ENCODE assay signal across 8 cellular contexts in genomic region chr14:102805454-102805891, GRCh38. TPM values are rescaled to one million over a fixed set of nuclear protein-coding genes. Genes with fewer than 3 reads are reported as not detected.
DNase-seq lines count a peak whose midpoint lies in the region; TF ChIP-seq lines count a peak whose summit lies in the region.

No MANE protein-coding gene starts in this region.

- H3K4me1 ChIP-seq in vagina: no peaks in the 10 kb centered on the region

- peaks cover 40% of the 10 kb centered on the region for H3K36me3 Mint-ChIP-seq in activated naive CD4-positive, alpha-beta T cell treated with anti-CD3 and anti-CD28 coated beads for 36 hours (ENCODE audit: low read depth)

- peaks cover 80% of the 10 kb centered on the region for H3K4me1 Mint-ChIP-seq in activated naive CD4-positive, alpha-beta T cell treated with anti-CD3 and anti-CD28 coated beads for 36 hours (ENCODE audit: low read depth)

- no peak for TF ChIP-seq POLR2A in vagina (IDR thresholded peaks at IDR 0.05)

- H3K27ac ChIP-seq in vagina: no peak overlapping the region

- no peaks in the 10 kb centered on the region for H3K27me3 ChIP-seq in vagina

- H3K4me3 ChIP-seq in vagina: no peak overlapping the region

- H3K9me3 ChIP-seq in vagina: no peaks in the 10 kb centered on the region

- H3K27me3 Mint-ChIP-seq in activated naive CD4-positive, alpha-beta T cell treated with anti-CD3 and anti-CD28 coated beads for 36 hours (ENCODE audit: low read depth): no peaks in the 10 kb centered on the region

- TF ChIP-seq CTCF in vagina (IDR thresholded peaks at IDR 0.05): no peak

- peak; percentile 63 for DNase-seq in activated naive CD4-positive, alpha-beta T cell treated with anti-CD3 and anti-CD28 coated beads for 36 hours
- DNase-seq in activated naive CD4-positive, alpha-beta T cell treated with anti-CD3 and anti-CD28 coated beads, Interleukin-2, amount 50 U/mL, for 16 hours: no peak
- DNase-seq in NCI-H226 (peak; percentile 95), amniotic stem cell (lab: John Stamatoyannopoulos, UW) (peak; percentile 35), mucosa of gallbladder (ENCODE audit: low spot score) (no peak), CD1c-positive myeloid dendritic cell (ENCODE audit: extremely low spot score) (no peak), vagina (ENCODE audit: extremely low spot score in 2 of 2) (no peak)
- DNase-seq in stimulated activated CD4-positive, alpha-beta T cell treated with anti-CD3 and anti-CD28 coated beads, TNF-alpha, amount 100 ng/mL, for 48 hours (ENCODE audit: low read depth in 3 of 3): peak in 2 of 3 donors; percentile 43 to 45

- intact Hi-C loops in activated naive CD4-positive, alpha-beta T cell treated with anti-CD3 and anti-CD28 coated beads for 36 hours (cut with micrococcal nuclease): loop anchor here (1.0 to 10.0 kb wide), 3 partner anchors 15 to 991 kb away; partner anchors contain the start of genes CINP and TECPR2
- intact Hi-C loops in vagina (cut with DNase I): no loop called here

- H3K36me3 ChIP-seq in vagina: no peaks in the 10 kb centered on the region

- CTCF ChIA-PET in activated naive CD4-positive, alpha-beta T cell treated with anti-CD3 and anti-CD28 coated beads for 36 hours (lab: Charles Lee): interaction anchor here (1.4 kb wide), 1 partner anchor 16 kb away, joined by 8 read pairs; no protein-coding TSS in a partner anchor

- peak overlapping the region; percentile 54 for H3K4me3 Mint-ChIP-seq in activated naive CD4-positive, alpha-beta T cell treated with anti-CD3 and anti-CD28 coated beads for 36 hours

- H3K9me3 Mint-ChIP-seq in activated naive CD4-positive, alpha-beta T cell treated with anti-CD3 and anti-CD28 coated beads for 36 hours: no peaks in the 10 kb centered on the region

- peak overlapping the region; percentile 99 for H3K27ac Mint-ChIP-seq in activated naive CD4-positive, alpha-beta T cell treated with anti-CD3 and anti-CD28 coated beads for 36 hours

RNA-seq across cellular contexts. Expression of gene TRAF3, which starts 28.2 kb away (rescaled TPM):
- total RNA-seq in activated naive CD4-positive, alpha-beta T cell treated with anti-CD3 and anti-CD28 coated beads for 36 hours: 10 to 100 TPM; 74.4 to 76.8 TPM
- 17.0 TPM for total RNA-seq in mucosa of gallbladder
- total RNA-seq in vagina: 14.0 TPM

Comparison
In these comparisons a context has a peak if more than half of its experiments do, and no peak if none do; other contexts are left out.
1. DNase-seq: peak in activated naive CD4-positive, alpha-beta T cell treated with anti-CD3 and anti-CD28 coated beads for 36 hours (single experiment), NCI-H226 (single experiment), amniotic stem cell (single experiment) and stimulated activated CD4-positive, alpha-beta T cell treated with anti-CD3 and anti-CD28 coated beads, TNF-alpha, amount 100 ng/mL, for 48 hours (2 of 3); none in activated naive CD4-positive, alpha-beta T cell treated with anti-CD3 and anti-CD28 coated beads, Interleukin-2, amount 50 U/mL, for 16 hours (single experiment), mucosa of gallbladder (single experiment), CD1c-positive myeloid dendritic cell (single experiment) and vagina (0 of 2).